In the genomic region with DNA sequence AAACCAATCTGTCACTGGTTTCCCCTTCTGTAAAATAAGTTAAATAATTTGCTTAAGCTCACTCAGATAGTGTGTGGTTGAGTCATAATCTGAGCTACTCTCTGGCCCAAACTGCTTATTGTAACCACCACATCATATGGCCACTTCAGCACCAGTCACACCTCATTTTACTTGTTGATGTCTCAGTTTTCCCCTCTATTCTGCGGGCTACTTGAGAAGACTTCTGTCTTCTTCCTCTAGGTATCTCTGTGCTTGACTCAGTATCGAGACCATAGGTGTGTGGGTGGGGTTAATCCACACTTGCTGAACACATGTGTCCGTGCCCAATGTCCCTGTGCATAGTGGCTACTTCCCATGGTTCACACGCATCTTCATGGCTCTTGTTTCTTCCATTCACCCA, we compare ENCODE assay signal across 12 cellular contexts. TPM values are rescaled to one million over a fixed set of nuclear protein-coding genes. Genes with fewer than 3 reads are reported as not detected.
DNase-seq lines count a peak whose midpoint lies in the region; ATAC-seq and TF ChIP-seq lines count a peak whose summit lies in the region.
"Had no signal": no experiment of that assay in that cellular context is flagged by ENCODE, and none has a peak within 500 bp of the region (broad histone marks: within the 10 kb centered on the region; RNA-seq: fewer than 3 reads in every experiment).

No MANE protein-coding gene starts in this region.

- H3K36me3 Mint-ChIP-seq in activated naive CD8-positive, alpha-beta T cell = no peaks in the 10 kb centered on the region
- H3K36me3 Mint-ChIP-seq in activated naive CD8-positive, alpha-beta T cell treated with anti-CD3 and anti-CD28 coated beads for 36 hours = no peaks in the 10 kb centered on the region
- H3K36me3 Mint-ChIP-seq in stimulated activated naive B cell treated with anti-CD40 and anti-IgM and Interleukin-4, amounts not matched to agents 10 μg/mL and 1 μg/mL and 100 μg/mL, for 72 hours = no peaks in the 10 kb centered on the region
- no peaks in the 10 kb centered on the region for H3K36me3 Mint-ChIP-seq in type B pancreatic cell

- intact Hi-C loops in PC-3 (cut with micrococcal nuclease) = no loop called here

- H3K4me1 Mint-ChIP-seq in activated naive CD8-positive, alpha-beta T cell (ENCODE audit: low read depth) = peaks cover 47% of the 10 kb centered on the region
- peaks cover 32% of the 10 kb centered on the region for H3K4me1 Mint-ChIP-seq in activated naive CD8-positive, alpha-beta T cell treated with anti-CD3 and anti-CD28 coated beads for 36 hours
- peaks cover 48 to 53% of the 10 kb centered on the region in 2 donors for H3K4me1 Mint-ChIP-seq in stimulated activated naive B cell treated with anti-CD40 and anti-IgM and Interleukin-4, amounts not matched to agents 10 μg/mL and 1 μg/mL and 100 μg/mL, for 72 hours
- H3K4me1 Mint-ChIP-seq in type B pancreatic cell (ENCODE audit: unreplicated experiment) = peaks cover 9% of the 10 kb centered on the region

- H3K27ac ChIP-seq in PC-3 (ENCODE audit: low read length) = no peak overlapping the region

- H2AFZ ChIP-seq in PC-3 (ENCODE audit: low read length) = no peak overlapping the region

- no peaks in the 10 kb centered on the region for H4K20me1 ChIP-seq in PC-3 (ENCODE audit: low read length)

- no peaks in the 10 kb centered on the region for H3K9me2 ChIP-seq in PC-3 (replicated peaks; ENCODE audit: low read length)

- peak; percentile 66 for ATAC-seq in GM21526 (IDR thresholded peaks at IDR 0.05; ENCODE audit: low FRiP score, unreplicated experiment)
- ATAC-seq in HG03108 (IDR thresholded peaks at IDR 0.05; ENCODE audit: unreplicated experiment) = peak; percentile 78
- ATAC-seq in stimulated activated naive B cell treated with anti-CD40 and anti-IgM and Interleukin-4, amounts not matched to agents 10 μg/mL and 1 μg/mL and 100 μg/mL, for 72 hours (replicated peaks) = peak; percentile 55 to 82
- ATAC-seq in PC-3 = no peak
- ATAC-seq: mucosa of descending colon had no signal

- TF ChIP-seq CTCF in PC-3 (conservative IDR thresholded peaks at IDR 0.05; ENCODE audit: low read depth, low read length) (no peak), type B pancreatic cell (conservative IDR thresholded peaks at IDR 0.05) (no peak)

- no peaks in the 10 kb centered on the region for H3F3A ChIP-seq in PC-3 (ENCODE audit: low read length, unreplicated experiment)

- POLR2A ChIA-PET in PC-3 (lab: Charles Lee; ENCODE audit: unreplicated experiment) = no interaction called here

- CTCF ChIA-PET in PC-3 (lab: Charles Lee) = no interaction called here

- H3K79me2 ChIP-seq in PC-3 (ENCODE audit: low read length) = no peaks in the 10 kb centered on the region

- H3K4me3 Mint-ChIP-seq in activated naive CD8-positive, alpha-beta T cell = no peak overlapping the region
- H3K4me3 Mint-ChIP-seq in activated naive CD8-positive, alpha-beta T cell treated with anti-CD3 and anti-CD28 coated beads for 36 hours = no peak overlapping the region
- H3K4me3 Mint-ChIP-seq in stimulated activated naive B cell treated with anti-CD40 and anti-IgM and Interleukin-4, amounts not matched to agents 10 μg/mL and 1 μg/mL and 100 μg/mL, for 72 hours = peak overlapping the region in 1 of 2 donors; percentile 52
- H3K4me3 Mint-ChIP-seq in type B pancreatic cell = no peak overlapping the region

- H3K4me2 ChIP-seq in PC-3 (ENCODE audit: low read length) = no peak overlapping the region

- no peak for DNase-seq in activated naive CD8-positive, alpha-beta T cell treated with anti-CD3 and anti-CD28 coated beads for 36 hours
- DNase-seq in stimulated activated naive B cell treated with anti-CD40 and anti-IgM and Interleukin-4, amounts not matched to agents 10 μg/mL and 1 μg/mL and 100 μg/mL, for 72 hours = peak; percentile 25
- DNase-seq in PC-3 (no peak), ACHN (no peak), type B pancreatic cell (ENCODE audit: extremely low spot score, unreplicated experiment) (no peak)
- DNase-seq: AML-193, mucosa of descending colon, NCI-H2227 treated with DMSO at 0.1 percent for 48 hours, small intestine had no signal

- in situ Hi-C loops in ACHN (cut with HindIII; ENCODE audit: low pct_ligation_motif_present, low pct_unique_long_range_greater_than_20kb, low sequenced_read_pairs) = no loop called here

- no peak overlapping the region for H3K9ac ChIP-seq in PC-3 (ENCODE audit: low read length)

- H3K27me3 ChIP-seq in PC-3 (ENCODE audit: low read length) = peaks cover 17% of the 10 kb centered on the region

- no peak overlapping the region for H3K4me3 ChIP-seq in PC-3 (ENCODE audit: low read length)
- H3K4me3 ChIP-seq: mucosa of descending colon had no signal

- H3K9me3 Mint-ChIP-seq in activated naive CD8-positive, alpha-beta T cell (ENCODE audit: low read depth) = no peaks in the 10 kb centered on the region
- no peaks in the 10 kb centered on the region for H3K9me3 Mint-ChIP-seq in activated naive CD8-positive, alpha-beta T cell treated with anti-CD3 and anti-CD28 coated beads for 36 hours
- no peaks in the 10 kb centered on the region for H3K9me3 Mint-ChIP-seq in stimulated activated naive B cell treated with anti-CD40 and anti-IgM and Interleukin-4, amounts not matched to agents 10 μg/mL and 1 μg/mL and 100 μg/mL, for 72 hours
- no peaks in the 10 kb centered on the region for H3K9me3 Mint-ChIP-seq in type B pancreatic cell

- H3K9me3 ChIP-seq in PC-3 (ENCODE audit: low read length) = no peaks in the 10 kb centered on the region
- H3K9me3 ChIP-seq: mucosa of descending colon had no signal

- peak overlapping the region; percentile 13 for H3K27ac Mint-ChIP-seq in activated naive CD8-positive, alpha-beta T cell
- H3K27ac Mint-ChIP-seq in activated naive CD8-positive, alpha-beta T cell treated with anti-CD3 and anti-CD28 coated beads for 36 hours = no peak overlapping the region
- peak overlapping the region; percentile 80 for H3K27ac Mint-ChIP-seq in stimulated activated naive B cell treated with anti-CD40 and anti-IgM and Interleukin-4, amounts not matched to agents 10 μg/mL and 1 μg/mL and 100 μg/mL, for 72 hours
- H3K27ac Mint-ChIP-seq in type B pancreatic cell = no peak overlapping the region

- H3K27me3 Mint-ChIP-seq in activated naive CD8-positive, alpha-beta T cell = peaks cover 2% of the 10 kb centered on the region
- H3K27me3 Mint-ChIP-seq in activated naive CD8-positive, alpha-beta T cell treated with anti-CD3 and anti-CD28 coated beads for 36 hours = no peaks in the 10 kb centered on the region
- H3K27me3 Mint-ChIP-seq in stimulated activated naive B cell treated with anti-CD40 and anti-IgM and Interleukin-4, amounts not matched to agents 10 μg/mL and 1 μg/mL and 100 μg/mL, for 72 hours = peaks cover 30 to 40% of the 10 kb centered on the region in 2 donors
- peaks cover 43% of the 10 kb centered on the region for H3K27me3 Mint-ChIP-seq in type B pancreatic cell

- no peaks in the 10 kb centered on the region for H3K36me3 ChIP-seq in PC-3 (ENCODE audit: low read depth, low read length)

- no TSS peak for BruUV-seq in PC-3 (replicated peaks; lab: Mats Ljungman, UMichigan)

- H3K4me1 ChIP-seq in PC-3 (ENCODE audit: insufficient read depth, low read length) = no peaks in the 10 kb centered on the region

RNA-seq across cellular contexts. Expression of gene CRYGS, which starts 32.9 kb away (rescaled TPM):
- total RNA-seq in activated naive CD8-positive, alpha-beta T cell treated with anti-CD3 and anti-CD28 coated beads for 36 hours = 1 to 10 TPM; 1.7 TPM
- total RNA-seq in PC-3 (2014; rRNA removed) = 3.4 and 4.4 TPM in 2 replicates
- 1.2 and 7.8 TPM in 2 replicates for total RNA-seq in type B pancreatic cell (ENCODE audit: low replicate concordance)

RNA-seq across cellular contexts. Expression of gene TBCCD1, which starts 55.9 kb away (rescaled TPM):
- total RNA-seq in activated naive CD8-positive, alpha-beta T cell treated with anti-CD3 and anti-CD28 coated beads for 36 hours = 10 to 100 TPM; 12.7 to 15.4 TPM
- 16.6 and 17.0 TPM in 2 replicates for total RNA-seq in PC-3 (2014; rRNA removed)
- total RNA-seq in type B pancreatic cell (ENCODE audit: low replicate concordance) = 11.0 and 16.6 TPM in 2 replicates

RNA-seq across cellular contexts. Expression of gene DNAJB11, which starts 59.3 kb away (rescaled TPM):
- 10 to 100 TPM; 51.7 to 53.9 TPM for total RNA-seq in activated naive CD8-positive, alpha-beta T cell treated with anti-CD3 and anti-CD28 coated beads for 36 hours
- total RNA-seq in PC-3 (2014; rRNA removed) = 117 and 120 TPM in 2 replicates
- 63.4 and 68.5 TPM in 2 replicates for total RNA-seq in type B pancreatic cell (ENCODE audit: low replicate concordance)

Comparison
In these comparisons a context has a peak if more than half of its experiments do, and no peak if none do; other contexts are left out.
1. H3K27ac Mint-ChIP-seq: peak in activated naive CD8-positive, alpha-beta T cell (single experiment) and stimulated activated naive B cell treated with anti-CD40 and anti-IgM and Interleukin-4, amounts not matched to agents 10 μg/mL and 1 μg/mL and 100 μg/mL, for 72 hours (single experiment); none in activated naive CD8-positive, alpha-beta T cell treated with anti-CD3 and anti-CD28 coated beads for 36 hours (single experiment) and type B pancreatic cell (single experiment).